25 cellular contexts compared by ENCODE assay signal in the genomic region with DNA sequence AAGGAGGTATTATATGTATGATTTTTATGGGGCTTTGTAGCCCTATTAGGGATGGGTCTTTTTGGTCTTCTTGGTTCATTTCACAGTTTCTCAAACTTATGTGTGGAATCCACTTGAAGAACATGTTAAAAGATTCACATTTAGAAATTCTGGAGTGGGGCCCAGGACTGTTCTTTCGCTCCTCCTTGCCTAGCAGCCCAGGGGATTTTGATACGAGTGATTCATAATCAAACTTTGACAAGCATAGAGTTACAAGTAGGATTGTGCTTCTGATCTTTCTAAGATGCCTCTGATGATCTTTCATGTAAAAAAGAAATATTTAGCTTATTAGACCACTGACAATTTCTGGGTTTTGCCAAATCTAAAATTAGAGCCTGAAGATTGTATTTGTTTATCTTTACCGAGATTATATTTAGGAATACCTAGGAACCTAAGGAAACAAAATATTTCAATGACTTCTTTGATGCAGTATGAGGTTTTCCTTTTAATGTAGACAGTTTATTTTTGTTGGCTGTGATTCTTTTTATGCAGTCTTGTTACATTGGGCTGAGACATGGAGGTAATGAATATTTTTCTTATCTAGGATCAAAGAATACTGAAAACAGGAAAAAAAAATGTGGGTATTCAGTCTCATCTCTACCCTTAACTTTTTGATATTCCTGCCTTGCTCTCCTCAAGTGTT.
DNase-seq lines count a peak whose midpoint lies in the region; ATAC-seq, FAIRE-seq and TF ChIP-seq lines count a peak whose summit lies in the region.
"Had no signal": no experiment of that assay in that cellular context is flagged by ENCODE, and none has a peak within 500 bp of the region (broad histone marks: within the 10 kb centered on the region; RNA-seq: fewer than 3 reads in every experiment).

No MANE protein-coding gene starts in this region.

- DNase-seq in CD4-positive, CD25-positive, alpha-beta regulatory T cell: no peak
- DNase-seq in adipocyte (ENCODE audit: low read depth) (peak; percentile 74), fibroblast of mammary gland (ENCODE audit: low read depth) (peak; percentile 40), pancreas (no peak), GF-D8 (lab: John Stamatoyannopoulos, UW) (no peak), RPMI8226 (no peak), NCI-H526 treated with DMSO at 0.1 percent for 48 hours (lab: John Stamatoyannopoulos, UW) (no peak), osteoblast (ENCODE audit: insufficient read length, low spot score, missing footprints) (no peak)
- DNase-seq: activated CD4-positive, alpha-beta T cell treated with anti-CD3 and anti-CD28 coated beads, Interleukin-2, amount 50 U/mL, for 1 hour; activated naive CD4-positive, alpha-beta T cell treated with anti-CD3 and anti-CD28 coated beads, Interleukin-2, amount 50 U/mL, for 16 hours; anterior cingulate cortex; cerebellar nuclear complex; effector memory CD8-positive, alpha-beta T cell; H7; NCI-H1417 treated with DMSO at 0.1 percent for 48 hours; stomach; SW 1271 had no signal

- H3K4me1 ChIP-seq in CD4-positive, CD25-positive, alpha-beta regulatory T cell (ENCODE audit: control insufficient read depth, insufficient read depth, low read length, poor library complexity, severe bottlenecking): peaks cover 13% of the 10 kb centered on the region
- peaks cover 26% of the 10 kb centered on the region for H3K4me1 ChIP-seq in adipocyte (ENCODE audit: control insufficient read depth, insufficient read depth, low read length)
- H3K4me1 ChIP-seq in pancreas: peaks cover 0 to 7% (median 0%) of the 10 kb centered on the region in 3 donors
- H3K4me1 ChIP-seq in osteoblast (ENCODE audit: insufficient read depth, low read length): peaks cover 12% of the 10 kb centered on the region

- H3K27me3 Mint-ChIP-seq in CD4-positive, CD25-positive, alpha-beta regulatory T cell: peaks cover 29% of the 10 kb centered on the region
- H3K27me3 Mint-ChIP-seq: effector memory CD8-positive, alpha-beta T cell; memory B cell had no signal

- H4K20me1 ChIP-seq in osteoblast (ENCODE audit: insufficient read depth, low read length): no peaks in the 10 kb centered on the region

- peak overlapping the region in 2 of 3 donors; percentile 12 to 48 for H3K27ac Mint-ChIP-seq in CD4-positive, CD25-positive, alpha-beta regulatory T cell
- H3K27ac Mint-ChIP-seq: activated T-helper 1 cell treated with anti-CD3 and anti-CD28 coated beads, Interleukin-12 subunit alpha, Interleukin-12 subunit beta, Interleukin-2, Interleukin-4 antibody, amounts not matched to agents 30 ng/mL and 10 ng/mL and 1 ng/mL, durations not matched to agents 14 hours and 24 hours and 36 hours; effector memory CD8-positive, alpha-beta T cell; IgD-negative memory B cell; memory B cell; WTC11 had no signal

- H3K36me3 Mint-ChIP-seq in CD4-positive, CD25-positive, alpha-beta regulatory T cell: no peaks in the 10 kb centered on the region
- H3K36me3 Mint-ChIP-seq: IgD-negative memory B cell, memory B cell had no signal

- H3K9me3 ChIP-seq in CD4-positive, CD25-positive, alpha-beta regulatory T cell (ENCODE audit: control insufficient read depth in 2 of 2, low read length in 2 of 2): no peaks in the 10 kb centered on the region
- H3K9me3 ChIP-seq in adipocyte (ENCODE audit: control insufficient read depth, low read length): no peaks in the 10 kb centered on the region
- no peaks in the 10 kb centered on the region for H3K9me3 ChIP-seq in pancreas
- H3K9me3 ChIP-seq in osteoblast (ENCODE audit: low read depth, low read length): no peaks in the 10 kb centered on the region

- H2AFZ ChIP-seq in osteoblast (ENCODE audit: low read length): no peak overlapping the region

- no peak overlapping the region for H3K27ac ChIP-seq in CD4-positive, CD25-positive, alpha-beta regulatory T cell (ENCODE audit: insufficient read depth, low read length, poor library complexity, severe bottlenecking)
- H3K27ac ChIP-seq in pancreas: no peak overlapping the region
- no peak overlapping the region for H3K27ac ChIP-seq in osteoblast (ENCODE audit: low read depth, low read length)
- H3K27ac ChIP-seq: C4-2B, stomach, tibial nerve had no signal

- ATAC-seq in CD4-positive, CD25-positive, alpha-beta regulatory T cell (ENCODE audit: low read depth in 2 of 2): no peak
- ATAC-seq in pancreas: no peak
- ATAC-seq: effector memory CD8-positive, alpha-beta T cell; esophagus mucosa; GM12878 had no signal

- H3K36me3 ChIP-seq in CD4-positive, CD25-positive, alpha-beta regulatory T cell (ENCODE audit: control insufficient read depth, insufficient read depth, low read length): no peaks in the 10 kb centered on the region
- no peaks in the 10 kb centered on the region for H3K36me3 ChIP-seq in adipocyte (ENCODE audit: control insufficient read depth, insufficient read depth, low read length, severe bottlenecking)
- H3K36me3 ChIP-seq in pancreas: no peaks in the 10 kb centered on the region
- no peaks in the 10 kb centered on the region for H3K36me3 ChIP-seq in osteoblast (ENCODE audit: insufficient read depth, low read length)
- H3K36me3 ChIP-seq: stomach, tibial nerve had no signal

- H3K4me3 Mint-ChIP-seq in CD4-positive, CD25-positive, alpha-beta regulatory T cell: no peak overlapping the region
- H3K4me3 Mint-ChIP-seq: activated T-helper 1 cell treated with anti-CD3 and anti-CD28 coated beads, Interleukin-12 subunit alpha, Interleukin-12 subunit beta, Interleukin-2, Interleukin-4 antibody, amounts not matched to agents 30 ng/mL and 10 ng/mL and 1 ng/mL, durations not matched to agents 14 hours and 24 hours and 36 hours; effector memory CD8-positive, alpha-beta T cell; IgD-negative memory B cell; memory B cell; WTC11 had no signal

- H3K27me3 ChIP-seq in CD4-positive, CD25-positive, alpha-beta regulatory T cell (ENCODE audit: control insufficient read depth, insufficient read depth, low read length): peaks cover 3% of the 10 kb centered on the region
- H3K27me3 ChIP-seq in adipocyte (replicated peaks; ENCODE audit: control insufficient read depth, insufficient read depth, low read length) (no peaks in the 10 kb centered on the region), pancreas (no peaks in the 10 kb centered on the region), osteoblast (ENCODE audit: insufficient read depth, low read length) (no peaks in the 10 kb centered on the region)
- H3K27me3 ChIP-seq: stomach, tibial nerve had no signal

- intact Hi-C loops in pancreas (cut with DNase I): no loop called here

- peak; percentile 29 for FAIRE-seq in pancreas (lab: Jason Lieb, UNC)
- FAIRE-seq: GM12878 had no signal

- no peaks in the 10 kb centered on the region for H3K79me2 ChIP-seq in osteoblast (ENCODE audit: insufficient read depth, low read length)

- peak overlapping the region; percentile 7 for H3K9ac ChIP-seq in adipocyte (ENCODE audit: low read length)

- H3K4me2 ChIP-seq in osteoblast (ENCODE audit: insufficient read depth, low read length): no peak overlapping the region

- H3K9me3 Mint-ChIP-seq in CD4-positive, CD25-positive, alpha-beta regulatory T cell: peaks cover 0 to 6% (median 0%) of the 10 kb centered on the region in 7 donors
- H3K9me3 Mint-ChIP-seq: effector memory CD8-positive, alpha-beta T cell; memory B cell had no signal

- H3K4me1 Mint-ChIP-seq in CD4-positive, CD25-positive, alpha-beta regulatory T cell: peaks cover 6 to 18% (median 11%) of the 10 kb centered on the region in 4 donors
- H3K4me1 Mint-ChIP-seq: IgD-negative memory B cell, memory B cell had no signal

- WGBS in pancreas, 2 donors: 39 to 45% methylated on average over 3 of the region's 3 CpGs

- TF ChIP-seq CTCF in fibroblast of mammary gland (conservative IDR thresholded peaks at IDR 0.05; ENCODE audit: control insufficient read depth, insufficient read depth, low read depth, low read length): no peak
- TF ChIP-seq CTCF in pancreas (IDR thresholded peaks at IDR 0.05): no peak
- no peak for TF ChIP-seq CTCF in osteoblast (IDR thresholded peaks at IDR 0.05; ENCODE audit: extremely low read depth, low read depth, low read length)

- no peak overlapping the region for H3K4me3 ChIP-seq in CD4-positive, CD25-positive, alpha-beta regulatory T cell (ENCODE audit: low read depth, low read length)
- H3K4me3 ChIP-seq in adipocyte (ENCODE audit: low read length) (peak overlapping the region; percentile 6), fibroblast of mammary gland (ENCODE audit: control insufficient read depth, low read depth, low read length) (no peak overlapping the region), pancreas (no peak overlapping the region), osteoblast (ENCODE audit: insufficient read depth, low read length) (no peak overlapping the region)
- H3K4me3 ChIP-seq: GM12878, stomach, tibial nerve had no signal

Comparison
In these comparisons a context has a peak if more than half of its experiments do, and no peak if none do; other contexts are left out.
1. DNase-seq: peak in adipocyte (single experiment) and fibroblast of mammary gland (single experiment); none in CD4-positive, CD25-positive, alpha-beta regulatory T cell (0 of 3), pancreas (0 of 6), GF-D8 (single experiment), RPMI8226 (single experiment), NCI-H526 treated with DMSO at 0.1 percent for 48 hours (single experiment) and osteoblast (single experiment).